1 cellular context compared by ENCODE assay signal in the genomic region with DNA sequence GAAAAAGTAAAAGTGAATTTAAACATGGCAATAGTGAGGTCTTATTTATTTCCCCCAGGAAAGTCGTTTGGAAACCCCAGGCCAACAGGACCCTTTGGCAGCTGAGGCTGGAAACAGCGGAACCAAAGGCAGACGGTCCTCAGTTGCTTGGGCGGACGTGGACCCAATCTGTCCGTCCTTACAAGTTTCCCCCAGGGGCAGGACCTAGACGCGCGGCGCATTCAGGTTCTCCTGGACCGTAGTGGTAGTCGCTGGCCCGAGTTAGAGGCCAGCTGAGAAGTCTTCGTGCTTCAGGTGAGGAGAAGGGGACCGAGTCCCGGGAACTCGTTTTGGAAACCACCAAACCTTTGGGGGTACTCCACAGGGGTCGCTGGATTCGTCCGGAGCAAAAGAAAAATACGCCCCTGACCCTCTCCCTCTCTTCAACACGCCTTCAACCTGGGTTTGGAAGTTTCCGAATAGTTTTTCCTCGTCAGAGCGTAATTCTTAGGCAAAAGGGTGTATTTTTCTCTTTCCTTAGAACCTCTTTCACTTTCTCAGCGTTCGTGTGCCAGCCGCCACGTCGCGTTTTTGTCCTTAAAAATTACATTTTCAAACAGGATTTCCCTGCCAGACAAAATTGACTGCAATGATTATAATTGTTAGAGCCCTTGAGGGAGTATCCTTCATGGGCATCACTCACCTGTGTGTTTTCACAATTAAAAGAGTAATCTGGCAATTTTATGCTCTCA.
TF ChIP-seq lines count a peak whose summit lies in the region.

No MANE protein-coding gene starts in this region.

TF ChIP-seq in HepG2, 621 proteins besides CTCF, POLR2A, EP300 and RAD21 (continued from another document and continues in another):
- no peak for TF ChIP-seq DMTF1 (CRISPR knock-in tag; IDR thresholded peaks at IDR 0.05)
- no peak for TF ChIP-seq DNMT3B (CRISPR knock-in tag; conservative IDR thresholded peaks at IDR 0.05)
- no peak for TF ChIP-seq RFX5 (IDR thresholded peaks at IDR 0.05; ENCODE audit: low read depth, low read length)
- peak; percentile 98 for TF ChIP-seq DBP (CRISPR knock-in tag; IDR thresholded peaks at IDR 0.05; ENCODE audit: not compliant biosample characterization)
- TF ChIP-seq, protein P1, sequence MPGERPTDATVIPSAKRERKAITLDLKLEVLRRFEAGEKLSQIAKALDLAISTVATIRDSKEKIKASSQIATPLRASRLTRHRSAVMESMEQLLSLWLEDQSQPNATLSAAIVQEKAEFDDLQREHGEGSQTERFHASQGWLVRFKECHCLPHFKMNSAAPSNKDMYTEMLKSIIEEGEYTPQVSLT (CRISPR knock-in tag; IDR thresholded peaks at IDR 0.05; ENCODE audit: borderline replicate concordance, low read depth): 0 out of 2 replicates have a peak, but pooled peaks have one; percentile 78
- TF ChIP-seq ZNF530 (CRISPR knock-in tag; IDR thresholded peaks at IDR 0.05; ENCODE audit: low read depth): no peak
- TF ChIP-seq GPN1 (CRISPR knock-in tag; IDR thresholded peaks at IDR 0.05; ENCODE audit: borderline replicate concordance): no peak
- peak; percentile 49; the same call in 1 of the 2 replicates for TF ChIP-seq ZFP36L2 (CRISPR knock-in tag; IDR thresholded peaks at IDR 0.05)
- TF ChIP-seq ZFP41 (CRISPR knock-in tag; IDR thresholded peaks at IDR 0.05; ENCODE audit: borderline replicate concordance): no peak
- TF ChIP-seq ZNF564 (CRISPR knock-in tag; IDR thresholded peaks at IDR 0.05): peak; percentile 88; the same call in 1 of the 2 replicates
- no peak for TF ChIP-seq JUNB (CRISPR knock-in tag; IDR thresholded peaks at IDR 0.05; ENCODE audit: borderline replicate concordance)
- peak; percentile 80 for TF ChIP-seq ZBED4 (CRISPR knock-in tag; IDR thresholded peaks at IDR 0.05; ENCODE audit: borderline replicate concordance)
- TF ChIP-seq HIVEP1 (CRISPR knock-in tag; IDR thresholded peaks at IDR 0.05): peak; percentile 69; the same call in 1 of the 2 replicates
- TF ChIP-seq SATB2 (CRISPR knock-in tag; IDR thresholded peaks at IDR 0.05): peak; percentile 81; the same call in 1 of the 2 replicates
- TF ChIP-seq ZNF343 (CRISPR knock-in tag; IDR thresholded peaks at IDR 0.05): no peak
- TF ChIP-seq TAF1 (CRISPR knock-in tag; IDR thresholded peaks at IDR 0.05): peak; percentile 91
- TF ChIP-seq ATF3 (CRISPR knock-in tag; IDR thresholded peaks at IDR 0.05): no peak
- TF ChIP-seq SMAD9 (CRISPR knock-in tag; IDR thresholded peaks at IDR 0.05): peak; percentile 70; the same call in 1 of the 2 replicates
- TF ChIP-seq, protein P2, sequence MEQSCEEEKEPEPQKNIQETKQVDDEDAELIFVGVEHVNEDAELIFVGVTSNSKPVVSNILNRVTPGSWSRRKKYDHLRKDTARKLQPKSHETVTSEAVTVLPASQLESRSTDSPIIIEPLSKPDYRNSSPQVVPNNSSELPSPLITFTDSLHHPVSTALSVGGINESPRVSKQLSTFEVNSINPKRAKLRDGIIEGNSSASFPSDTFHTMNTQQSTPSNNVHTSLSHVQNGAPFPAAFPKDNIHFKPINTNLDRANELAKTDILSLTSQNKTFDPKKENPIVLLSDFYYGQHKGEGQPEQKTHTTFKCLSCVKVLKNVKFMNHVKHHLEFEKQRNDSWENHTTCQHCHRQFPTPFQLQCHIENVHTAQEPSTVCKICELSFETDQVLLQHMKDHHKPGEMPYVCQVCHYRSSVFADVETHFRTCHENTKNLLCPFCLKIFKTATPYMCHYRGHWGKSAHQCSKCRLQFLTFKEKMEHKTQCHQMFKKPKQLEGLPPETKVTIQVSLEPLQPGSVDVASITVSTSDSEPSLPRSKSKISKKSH (CRISPR knock-in tag; IDR thresholded peaks at IDR 0.05; ENCODE audit: borderline replicate concordance): peak; percentile 90
- peak; percentile 80 for TF ChIP-seq ZNF777 (CRISPR knock-in tag; IDR thresholded peaks at IDR 0.05)
- TF ChIP-seq SMAD1 (CRISPR knock-in tag; IDR thresholded peaks at IDR 0.05; ENCODE audit: borderline replicate concordance, low read depth): no peak
- TF ChIP-seq TRIM22 (IDR thresholded peaks at IDR 0.05): no peak
- TF ChIP-seq NFE2 (CRISPR knock-in tag; IDR thresholded peaks at IDR 0.05): no peak
- TF ChIP-seq SP2 (CRISPR knock-in tag; IDR thresholded peaks at IDR 0.05): peak; percentile 48; the same call in 1 of the 2 replicates
- TF ChIP-seq ZSCAN20 (CRISPR knock-in tag; IDR thresholded peaks at IDR 0.05; ENCODE audit: borderline replicate concordance): peak; percentile 81; the same call in 1 of the 2 replicates
- no peak for TF ChIP-seq ZNF34 (CRISPR knock-in tag; IDR thresholded peaks at IDR 0.05; ENCODE audit: borderline replicate concordance)
- TF ChIP-seq SNAI1 (CRISPR knock-in tag; IDR thresholded peaks at IDR 0.05; ENCODE audit: borderline replicate concordance): no peak; the same call in 1 of the 2 replicates
- TF ChIP-seq KDM6A (CRISPR knock-in tag; IDR thresholded peaks at IDR 0.05; ENCODE audit: low read depth): no peak
- no peak for TF ChIP-seq RNF2 (conservative IDR thresholded peaks at IDR 0.05; ENCODE audit: low read depth)
- peak; percentile 75 for TF ChIP-seq MED8 (CRISPR knock-in tag; IDR thresholded peaks at IDR 0.05; ENCODE audit: insufficient replicate concordance)
- TF ChIP-seq ZNF10 (CRISPR knock-in tag; IDR thresholded peaks at IDR 0.05; ENCODE audit: borderline replicate concordance, low read depth): no peak
- no peak for TF ChIP-seq ZNF251 (CRISPR knock-in tag; IDR thresholded peaks at IDR 0.05)
- no peak for TF ChIP-seq ZNF253 (CRISPR knock-in tag; IDR thresholded peaks at IDR 0.05; ENCODE audit: borderline replicate concordance)
- peak; percentile 73; the same call in 1 of the 2 replicates for TF ChIP-seq EHMT2 (IDR thresholded peaks at IDR 0.05; ENCODE audit: borderline replicate concordance, low read depth, low read length)
- no peak for TF ChIP-seq ZNF136 (CRISPR knock-in tag; IDR thresholded peaks at IDR 0.05; ENCODE audit: low read depth)
- TF ChIP-seq, protein P3, sequence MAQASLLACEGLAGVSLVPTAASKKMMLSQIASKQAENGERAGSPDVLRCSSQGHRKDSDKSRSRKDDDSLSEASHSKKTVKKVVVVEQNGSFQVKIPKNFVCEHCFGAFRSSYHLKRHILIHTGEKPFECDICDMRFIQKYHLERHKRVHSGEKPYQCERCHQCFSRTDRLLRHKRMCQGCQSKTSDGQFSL (CRISPR knock-in tag; IDR thresholded peaks at IDR 0.05): peak; percentile 86
- TF ChIP-seq, protein P4, sequence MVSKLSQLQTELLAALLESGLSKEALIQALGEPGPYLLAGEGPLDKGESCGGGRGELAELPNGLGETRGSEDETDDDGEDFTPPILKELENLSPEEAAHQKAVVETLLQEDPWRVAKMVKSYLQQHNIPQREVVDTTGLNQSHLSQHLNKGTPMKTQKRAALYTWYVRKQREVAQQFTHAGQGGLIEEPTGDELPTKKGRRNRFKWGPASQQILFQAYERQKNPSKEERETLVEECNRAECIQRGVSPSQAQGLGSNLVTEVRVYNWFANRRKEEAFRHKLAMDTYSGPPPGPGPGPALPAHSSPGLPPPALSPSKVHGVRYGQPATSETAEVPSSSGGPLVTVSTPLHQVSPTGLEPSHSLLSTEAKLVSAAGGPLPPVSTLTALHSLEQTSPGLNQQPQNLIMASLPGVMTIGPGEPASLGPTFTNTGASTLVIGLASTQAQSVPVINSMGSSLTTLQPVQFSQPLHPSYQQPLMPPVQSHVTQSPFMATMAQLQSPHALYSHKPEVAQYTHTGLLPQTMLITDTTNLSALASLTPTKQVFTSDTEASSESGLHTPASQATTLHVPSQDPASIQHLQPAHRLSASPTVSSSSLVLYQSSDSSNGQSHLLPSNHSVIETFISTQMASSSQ (IDR thresholded peaks at IDR 0.05; ENCODE audit: low read depth): peak; percentile 40; the same call in 1 of the 2 replicates
- TF ChIP-seq, protein P4 (CRISPR knock-in tag; IDR thresholded peaks at IDR 0.05; ENCODE audit: borderline replicate concordance): 0 out of 2 replicates have a peak, but pooled peaks have one; percentile 21
- no peak for TF ChIP-seq SMC3 (IDR thresholded peaks at IDR 0.05; ENCODE audit: low read length)
- no peak for TF ChIP-seq ZNF260 (CRISPR knock-in tag; IDR thresholded peaks at IDR 0.05; ENCODE audit: borderline replicate concordance, low read depth)
